8 cellular contexts compared by ENCODE assay signal in the genomic region with DNA sequence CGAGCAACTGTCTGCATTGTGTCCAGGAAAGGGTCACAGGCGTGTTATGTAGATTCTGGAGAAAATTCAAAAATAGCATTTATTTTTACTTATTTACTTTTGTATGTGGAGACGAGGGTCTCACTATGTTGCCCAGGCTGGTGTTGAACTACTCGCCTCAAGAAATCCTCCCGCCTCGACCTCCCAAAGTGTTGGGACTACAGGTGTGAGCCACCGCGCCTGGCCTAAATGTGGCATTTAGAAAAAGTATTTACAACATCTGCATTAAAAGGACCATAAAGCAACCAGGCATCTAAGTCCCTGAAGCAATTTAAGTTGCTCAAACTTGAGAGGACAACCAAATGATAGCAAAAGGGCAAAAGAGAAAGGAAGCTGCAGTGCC. TPM values are rescaled to one million over a fixed set of nuclear protein-coding genes. Genes with fewer than 3 reads are reported as not detected.
DNase-seq lines count a peak whose midpoint lies in the region; ATAC-seq and TF ChIP-seq lines count a peak whose summit lies in the region.

No MANE protein-coding gene starts in this region.

- H3K4me1 ChIP-seq in SJSA1 (replicated peaks), result peaks cover 10% of the 10 kb centered on the region
- peaks cover 9% of the 10 kb centered on the region for H3K4me1 ChIP-seq in rectal smooth muscle tissue (ENCODE audit: control insufficient read depth, insufficient read depth, low read length)

- TF ChIP-seq CTCF in fibroblast of mammary gland (conservative IDR thresholded peaks at IDR 0.05; ENCODE audit: control insufficient read depth, insufficient read depth, low read depth, low read length), result no peak

- H3K4me3 ChIP-seq in GM08714 (ENCODE audit: low read length) (peak overlapping the region; percentile 77), SJSA1 (peak overlapping the region; percentile 72), fibroblast of mammary gland (ENCODE audit: control insufficient read depth, low read depth, low read length) (peak overlapping the region; percentile 85), rectal smooth muscle tissue (ENCODE audit: low read length) (peak overlapping the region; percentile 98)

- H3K9ac ChIP-seq in rectal smooth muscle tissue (ENCODE audit: low read length), result peak overlapping the region; percentile 100

- peak overlapping the region; percentile 90 for H3K27ac ChIP-seq in SJSA1
- peak overlapping the region; percentile 97 for H3K27ac ChIP-seq in rectal smooth muscle tissue (ENCODE audit: low read depth, low read length)

- H3K9me3 ChIP-seq in SJSA1 (replicated peaks), result no peaks in the 10 kb centered on the region

- ATAC-seq in HG03280 (IDR thresholded peaks at IDR 0.05; ENCODE audit: unreplicated experiment), result no peak
- no peak for ATAC-seq in HG02571 (IDR thresholded peaks at IDR 0.05; ENCODE audit: unreplicated experiment)

- H3K27me3 ChIP-seq in SJSA1 (replicated peaks), result no peaks in the 10 kb centered on the region
- no peaks in the 10 kb centered on the region for H3K27me3 ChIP-seq in rectal smooth muscle tissue (ENCODE audit: control insufficient read depth, insufficient read depth, low read length)

- H3K36me3 ChIP-seq in SJSA1 (peaks cover 43% of the 10 kb centered on the region), rectal smooth muscle tissue (ENCODE audit: control insufficient read depth, insufficient read depth, low read length) (peaks cover 17% of the 10 kb centered on the region)

- DNase-seq in SJSA1 (ENCODE audit: low read depth in 1 of 2, low spot score in 2 of 2), result no peak
- DNase-seq in fibroblast of mammary gland (ENCODE audit: low read depth), result no peak
- DNase-seq in activated gamma-delta T cell treated with Interleukin-2 at 50 U/mL for 16 hours, result no peak
- DNase-seq in NCI-H2227 treated with DMSO at 0.1 percent for 48 hours (lab: John Stamatoyannopoulos, UW), result no peak

RNA-seq across cellular contexts. Expression of a gene that starts 0.6 kb away (rescaled TPM):
- total RNA-seq in SJSA1 (2014; rRNA removed; shearing (Covaris generic)), result 0.63 and 3.1 TPM in 2 replicates

RNA-seq across cellular contexts. Expression of a gene that starts 0.8 kb away (rescaled TPM):
- total RNA-seq in SJSA1 (2014; rRNA removed; shearing (Covaris generic)), result 367 and 462 TPM in 2 replicates
